ENCODE assay signal across 1 cellular context in genomic region chr1:222314839-222315238, GRCh38.
TF ChIP-seq lines count a peak whose summit lies in the region.

No MANE protein-coding gene starts in this region.

TF ChIP-seq in IMR-90, 13 proteins besides CTCF, POLR2A, EP300 and RAD21 (continued from another document):
- TF ChIP-seq BHLHE40 (IDR thresholded peaks at IDR 0.05; ENCODE audit: low read depth, low read length) (no peak), USF2 (IDR thresholded peaks at IDR 0.05; ENCODE audit: low read depth, low read length) (no peak), MAFK (IDR thresholded peaks at IDR 0.05; ENCODE audit: low read depth, low read length) (no peak), MXI1 (IDR thresholded peaks at IDR 0.05; ENCODE audit: borderline replicate concordance, low read depth, low read length) (no peak)
TF ChIP-seq in IMR-90: peak in this region for 0.
